Comparison of ENCODE assay signal across 13 cellular contexts in the genomic region with DNA sequence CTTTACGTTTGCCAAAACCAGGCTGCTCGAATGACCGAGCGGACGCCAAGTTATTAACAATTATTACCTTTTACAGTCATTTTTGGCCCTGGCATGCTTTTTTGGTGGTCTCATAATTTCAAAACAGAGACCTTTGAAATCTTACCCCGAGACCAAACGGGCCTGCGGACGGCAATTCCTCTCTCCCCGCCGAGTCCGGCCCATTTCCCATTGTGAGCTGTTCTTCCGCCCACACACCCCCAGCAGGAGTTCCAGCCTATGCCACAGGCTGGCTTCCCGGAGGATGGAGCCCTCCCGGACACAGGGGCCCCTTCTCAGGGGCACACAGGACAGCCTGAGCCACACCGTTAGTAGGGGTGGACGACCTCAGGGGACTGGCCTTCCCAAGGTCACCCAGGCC.
"Had no signal": no experiment of that assay in that cellular context is flagged by ENCODE, and none has a peak within 500 bp of the region (broad histone marks: within the 10 kb centered on the region; RNA-seq: fewer than 3 reads in every experiment).

No MANE protein-coding gene starts in this region.

- DNase-seq: activated CD4-positive, alpha-beta T cell treated with anti-CD3 and anti-CD28 coated beads for 4 hours; activated naive CD8-positive, alpha-beta T cell treated with anti-CD3 and anti-CD28 coated beads for 36 hours; cerebellar nuclear complex; kidney glomerular epithelial cell; left ventricle myocardium superior; posterior cingulate gyrus; SJCRH30; stimulated activated CD4-positive, alpha-beta T cell treated with anti-CD3 and anti-CD28 coated beads, Interleukin-4, amount 100 ng/mL, for 24 hours; stimulated activated naive CD4-positive, alpha-beta T cell; T-helper 2 cell; transverse colon had no signal

- H3K4me1 Mint-ChIP-seq: activated naive CD8-positive, alpha-beta T cell treated with anti-CD3 and anti-CD28 coated beads for 36 hours had no signal

- H3K27me3 Mint-ChIP-seq: activated naive CD8-positive, alpha-beta T cell treated with anti-CD3 and anti-CD28 coated beads for 36 hours had no signal

- H3K36me3 Mint-ChIP-seq: activated naive CD8-positive, alpha-beta T cell treated with anti-CD3 and anti-CD28 coated beads for 36 hours; brain had no signal

- ATAC-seq: left ventricle myocardium superior had no signal

- H3K27ac Mint-ChIP-seq: activated naive CD8-positive, alpha-beta T cell treated with anti-CD3 and anti-CD28 coated beads for 36 hours had no signal

- H3K4me3 Mint-ChIP-seq: activated naive CD8-positive, alpha-beta T cell treated with anti-CD3 and anti-CD28 coated beads for 36 hours; activated T-helper 1 cell treated with anti-CD3 and anti-CD28 coated beads, Interleukin-12 subunit alpha, Interleukin-12 subunit beta, Interleukin-2, Interleukin-4 antibody, amounts not matched to agents 30 ng/mL and 10 ng/mL and 1 ng/mL, durations not matched to agents 14 hours and 24 hours and 36 hours; brain had no signal
